In the genomic region with DNA sequence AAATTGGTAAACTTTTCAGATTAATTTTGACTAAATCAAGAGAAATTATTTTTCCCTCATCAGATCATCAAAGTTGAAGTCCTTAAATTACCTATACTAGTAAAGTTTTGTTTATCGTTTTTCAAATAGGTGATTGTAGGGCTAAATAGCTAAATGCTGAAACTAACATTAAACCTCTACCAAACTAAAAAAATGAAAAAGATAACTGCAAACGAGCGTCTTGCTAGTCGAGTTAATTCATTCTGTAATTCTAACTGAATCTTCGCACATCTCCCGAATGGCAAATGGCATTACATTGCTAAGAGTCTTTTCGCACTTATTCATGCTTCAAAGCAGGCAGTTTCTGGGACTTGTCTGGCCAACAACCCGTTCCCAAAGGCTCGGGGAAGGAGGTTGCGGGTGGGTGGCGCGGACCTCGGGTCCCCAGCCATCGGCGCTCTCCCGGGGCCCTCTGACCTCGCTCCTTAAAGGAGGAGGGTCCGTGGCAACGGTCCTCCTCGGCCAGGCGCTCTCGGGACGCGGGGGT, we compare ENCODE assay signal across 8 cellular contexts. TPM values are rescaled to one million over a fixed set of nuclear protein-coding genes. Genes with fewer than 3 reads are reported as not detected.
DNase-seq lines count a peak whose midpoint lies in the region; ATAC-seq and TF ChIP-seq lines count a peak whose summit lies in the region.

No MANE protein-coding gene starts in this region.

- H3K27ac Mint-ChIP-seq in activated T-cell treated with anti-CD3 and anti-CD28 coated beads, Interleukin-2, amount 50 U/mL, for 72 hours = no peak overlapping the region
- H3K27ac Mint-ChIP-seq in activated naive CD8-positive, alpha-beta T cell treated with anti-CD3 and anti-CD28 coated beads, Interleukin-2, amount 10 ng/mL, durations not matched to agents 7 days and 5 days = no peak overlapping the region
- H3K27ac Mint-ChIP-seq in immature natural killer cell = no peak overlapping the region

- DNase-seq in activated T-cell treated with anti-CD3 and anti-CD28 coated beads, Interleukin-2, amount 50 U/mL, for 72 hours = no peak
- no peak for DNase-seq in activated T-cell treated with anti-CD3 and anti-CD28 coated beads for 4 hours
- DNase-seq in activated naive CD8-positive, alpha-beta T cell treated with anti-CD3 and anti-CD28 coated beads, Interleukin-2, amount 10 ng/mL, durations not matched to agents 7 days and 5 days = no peak
- DNase-seq in immature natural killer cell = no peak
- no peak for DNase-seq in stomach
- no peak for DNase-seq in COR-L47 (lab: John Stamatoyannopoulos, UW)
- no peak for DNase-seq in 8988T

- H3K9me3 ChIP-seq in stomach = no peaks in the 10 kb centered on the region

- peaks cover 0 to 20% (median 9%) of the 10 kb centered on the region in 3 donors for H3K27me3 ChIP-seq in stomach

- TF ChIP-seq EP300 in stomach (IDR thresholded peaks at IDR 0.05) = no peak

- H3K36me3 Mint-ChIP-seq in activated T-cell treated with anti-CD3 and anti-CD28 coated beads, Interleukin-2, amount 50 U/mL, for 72 hours (ENCODE audit: insufficient read depth in 2 of 2) = no peaks in the 10 kb centered on the region
- no peaks in the 10 kb centered on the region for H3K36me3 Mint-ChIP-seq in activated naive CD8-positive, alpha-beta T cell treated with anti-CD3 and anti-CD28 coated beads, Interleukin-2, amount 10 ng/mL, durations not matched to agents 7 days and 5 days
- no peaks in the 10 kb centered on the region for H3K36me3 Mint-ChIP-seq in immature natural killer cell

- H3K4me3 ChIP-seq in stomach = peak overlapping the region; percentile 67 to 99 (median 80)

- H3K27me3 Mint-ChIP-seq in activated T-cell treated with anti-CD3 and anti-CD28 coated beads, Interleukin-2, amount 50 U/mL, for 72 hours (ENCODE audit: low read depth) = peaks cover 65% of the 10 kb centered on the region
- H3K27me3 Mint-ChIP-seq in activated naive CD8-positive, alpha-beta T cell treated with anti-CD3 and anti-CD28 coated beads, Interleukin-2, amount 10 ng/mL, durations not matched to agents 7 days and 5 days = peaks cover 71% of the 10 kb centered on the region
- peaks cover 20 to 27% (median 20%) of the 10 kb centered on the region in 3 donors for H3K27me3 Mint-ChIP-seq in immature natural killer cell (ENCODE audit: low read depth in 3 of 3)

- ATAC-seq in activated T-cell treated with anti-CD3 and anti-CD28 coated beads, Interleukin-2, amount 50 U/mL, for 72 hours (replicated peaks in 1 of 2) = no peak
- no peak for ATAC-seq in activated naive CD8-positive, alpha-beta T cell treated with anti-CD3 and anti-CD28 coated beads, Interleukin-2, amount 10 ng/mL, durations not matched to agents 7 days and 5 days (ENCODE audit: low read depth)
- no peak for ATAC-seq in GM18498 (IDR thresholded peaks at IDR 0.05; ENCODE audit: unreplicated experiment)

- intact Hi-C loops in stomach (cut with DNase I; ENCODE audit: low total_unique reads) = no loop called here

- TF ChIP-seq CTCF in stomach (IDR thresholded peaks at IDR 0.05) = no peak

- WGBS in stomach, 5 donors = 4 to 13% (median 7%) methylated on average over 23 to 24 of the region's 24 CpGs

- no peaks in the 10 kb centered on the region for H3K9me3 Mint-ChIP-seq in activated T-cell treated with anti-CD3 and anti-CD28 coated beads, Interleukin-2, amount 50 U/mL, for 72 hours
- H3K9me3 Mint-ChIP-seq in activated naive CD8-positive, alpha-beta T cell treated with anti-CD3 and anti-CD28 coated beads, Interleukin-2, amount 10 ng/mL, durations not matched to agents 7 days and 5 days = no peaks in the 10 kb centered on the region
- peaks cover 0 to 2% (median 0%) of the 10 kb centered on the region in 6 donors for H3K9me3 Mint-ChIP-seq in immature natural killer cell

- POLR2A ChIA-PET in activated naive CD8-positive, alpha-beta T cell treated with anti-CD3 and anti-CD28 coated beads, Interleukin-2, amount 10 ng/mL, durations not matched to agents 7 days and 5 days (lab: Charles Lee) = no interaction called here

- peaks cover 5% of the 10 kb centered on the region for H3K4me1 Mint-ChIP-seq in activated T-cell treated with anti-CD3 and anti-CD28 coated beads, Interleukin-2, amount 50 U/mL, for 72 hours (ENCODE audit: low read depth)
- H3K4me1 Mint-ChIP-seq in activated naive CD8-positive, alpha-beta T cell treated with anti-CD3 and anti-CD28 coated beads, Interleukin-2, amount 10 ng/mL, durations not matched to agents 7 days and 5 days = peaks cover 5% of the 10 kb centered on the region
- H3K4me1 Mint-ChIP-seq in immature natural killer cell = peaks cover 11 to 18% of the 10 kb centered on the region in 2 donors

- peak overlapping the region; percentile 78 to 85 (median 81) for H3K27ac ChIP-seq in stomach

- no peaks in the 10 kb centered on the region for H3K36me3 ChIP-seq in stomach

- peak overlapping the region; percentile 69 to 71 for H3K4me3 Mint-ChIP-seq in activated T-cell treated with anti-CD3 and anti-CD28 coated beads, Interleukin-2, amount 50 U/mL, for 72 hours
- H3K4me3 Mint-ChIP-seq in activated naive CD8-positive, alpha-beta T cell treated with anti-CD3 and anti-CD28 coated beads, Interleukin-2, amount 10 ng/mL, durations not matched to agents 7 days and 5 days = peak overlapping the region; percentile 41
- peak overlapping the region; percentile 57 to 78 (median 64) for H3K4me3 Mint-ChIP-seq in immature natural killer cell

- TF ChIP-seq POLR2A in stomach (IDR thresholded peaks at IDR 0.05) = no peak

- peaks cover 0 to 27% (median 18%) of the 10 kb centered on the region in 4 donors for H3K4me1 ChIP-seq in stomach

RNA-seq across cellular contexts. Expression of a gene that starts 43.8 kb away (rescaled TPM):
- not detected for total RNA-seq in activated T-cell treated with anti-CD3 and anti-CD28 coated beads, Interleukin-2, amount 50 U/mL, for 72 hours
- total RNA-seq in activated naive CD8-positive, alpha-beta T cell treated with anti-CD3 and anti-CD28 coated beads, Interleukin-2, amount 10 ng/mL, durations not matched to agents 7 days and 5 days = not detected
- polyA plus RNA-seq in immature natural killer cell = not detected
- total RNA-seq in stomach = 1 to 10 TPM in 2 of 5 donors, not detected in 3; 2.9 to 4.9 TPM
- polyA plus RNA-seq in stomach = 10 to 100 TPM in 1 of 3 donors, 1 to 10 TPM in 2; 6.7 to 19.7 (median 8.7) TPM
